ENCODE assay signal across 1 cellular context in genomic region chr20:32510601-32511357, GRCh38.
TF ChIP-seq lines count a peak whose summit lies in the region.

No MANE protein-coding gene starts in this region.

TF ChIP-seq in K562, 482 proteins besides CTCF, POLR2A, EP300 and RAD21 (continued from another document):
- TF ChIP-seq POLR2AphosphoS5 (IDR thresholded peaks at IDR 0.05; ENCODE audit: control insufficient read depth, insufficient read depth, low read depth, low read length) (peak; percentile 76; the same call in 1 of the 2 replicates), FOXA1 (IDR thresholded peaks at IDR 0.05; ENCODE audit: borderline replicate concordance) (peak; percentile 81), TBL1XR1 (IDR thresholded peaks at IDR 0.05; ENCODE audit: low read length in 2 of 2) (peak in 1 of 2 experiments; percentile 66; a peak in 2 of 4 replicates), NONO (IDR thresholded peaks at IDR 0.05; ENCODE audit: low read depth in 2 of 2, low read length in 1 of 2) (no peak), PHTF2 (CRISPR knock-in tag; IDR thresholded peaks at IDR 0.05) (no peak)
TF ChIP-seq in K562: peak in this region for 67.
